ENCODE assay signal across 9 cellular contexts in genomic region chrX:123184199-123184857, GRCh38. TPM values are rescaled to one million over a fixed set of nuclear protein-coding genes. Genes with fewer than 3 reads are reported as not detected.
DNase-seq lines count a peak whose midpoint lies in the region; ATAC-seq and TF ChIP-seq lines count a peak whose summit lies in the region.
"Had no signal": no experiment of that assay in that cellular context is flagged by ENCODE, and none has a peak within 500 bp of the region (broad histone marks: within the 10 kb centered on the region; RNA-seq: fewer than 3 reads in every experiment).

Gene GRIA3 (plus strand): TSS chrX:123184278. CDS start chrX:123184536, 258 bp downstream.

- ATAC-seq in activated naive CD8-positive, alpha-beta T cell treated with anti-CD3 and anti-CD28 coated beads, Interleukin-2, amount 10 ng/mL, durations not matched to agents 7 days and 5 days (ENCODE audit: low read depth): no peak
- ATAC-seq in right cardiac atrium: peak; percentile 19 to 51
- peak; percentile 54 for ATAC-seq in sciatic nerve
- ATAC-seq in HG03565 (IDR thresholded peaks at IDR 0.05; ENCODE audit: unreplicated experiment): no peak
- ATAC-seq in HG02763 (IDR thresholded peaks at IDR 0.05; ENCODE audit: unreplicated experiment): no peak

- H3K4me1 ChIP-seq in right cardiac atrium (ENCODE audit: control insufficient read depth, insufficient read depth, low read length): no peaks in the 10 kb centered on the region

- no peak for TF ChIP-seq CTCF in GM12865 (IDR thresholded peaks at IDR 0.05; ENCODE audit: insufficient read depth, low read depth, low read length, missing control alignments)

- H3K9me3 Mint-ChIP-seq in activated naive CD8-positive, alpha-beta T cell treated with anti-CD3 and anti-CD28 coated beads, Interleukin-2, amount 10 ng/mL, durations not matched to agents 7 days and 5 days: no peaks in the 10 kb centered on the region
- H3K9me3 Mint-ChIP-seq: activated naive CD4-positive, alpha-beta T cell treated with anti-CD3 and anti-CD28 coated beads for 36 hours had no signal

- H3K4me3 Mint-ChIP-seq in activated naive CD8-positive, alpha-beta T cell treated with anti-CD3 and anti-CD28 coated beads, Interleukin-2, amount 10 ng/mL, durations not matched to agents 7 days and 5 days: peak within 1 kb of the TSS; percentile 52
- H3K4me3 Mint-ChIP-seq: activated naive CD4-positive, alpha-beta T cell treated with anti-CD3 and anti-CD28 coated beads for 36 hours had no signal

- DNase-seq in GM12865 (ENCODE audit: low read depth) (peak; percentile 2), right cardiac atrium (peak in 1 of 3 donors; percentile 32), sciatic nerve (ENCODE audit: low spot score) (no peak), amniotic stem cell (lab: John Stamatoyannopoulos, UW) (no peak), AML-193 (lab: John Stamatoyannopoulos, UW) (no peak)
- no peak for DNase-seq in activated naive CD8-positive, alpha-beta T cell treated with anti-CD3 and anti-CD28 coated beads, Interleukin-2, amount 10 ng/mL, durations not matched to agents 7 days and 5 days
- DNase-seq: activated naive CD4-positive, alpha-beta T cell treated with anti-CD3 and anti-CD28 coated beads for 36 hours had no signal

- H3K27ac ChIP-seq in right cardiac atrium (ENCODE audit: low read length): no peak within 1 kb of the TSS

- H3K4me1 Mint-ChIP-seq in activated naive CD8-positive, alpha-beta T cell treated with anti-CD3 and anti-CD28 coated beads, Interleukin-2, amount 10 ng/mL, durations not matched to agents 7 days and 5 days: peaks cover 1% of the 10 kb centered on the region

- no peak within 1 kb of the TSS for H3K27ac Mint-ChIP-seq in activated naive CD8-positive, alpha-beta T cell treated with anti-CD3 and anti-CD28 coated beads, Interleukin-2, amount 10 ng/mL, durations not matched to agents 7 days and 5 days
- H3K27ac Mint-ChIP-seq: activated naive CD4-positive, alpha-beta T cell treated with anti-CD3 and anti-CD28 coated beads for 36 hours had no signal

- under 1% methylated on average over 33 of the region's 33 CpGs for WGBS in right cardiac atrium

- H3K9me3 ChIP-seq in right cardiac atrium (ENCODE audit: control insufficient read depth, low read length): no peaks in the 10 kb centered on the region

- POLR2A ChIA-PET in activated naive CD8-positive, alpha-beta T cell treated with anti-CD3 and anti-CD28 coated beads, Interleukin-2, amount 10 ng/mL, durations not matched to agents 7 days and 5 days (lab: Charles Lee): no interaction called here

- H3K36me3 Mint-ChIP-seq in activated naive CD8-positive, alpha-beta T cell treated with anti-CD3 and anti-CD28 coated beads, Interleukin-2, amount 10 ng/mL, durations not matched to agents 7 days and 5 days: no peaks in the 10 kb centered on the region

- intact Hi-C loops in right cardiac atrium (cut with DNase I) (no loop called here), sciatic nerve (cut with DNase I) (no loop called here)

- no peaks in the 10 kb centered on the region for H3K27me3 ChIP-seq in right cardiac atrium (ENCODE audit: control insufficient read depth, insufficient read depth)

- H3K4me3 ChIP-seq in GM12865 (ENCODE audit: low read depth, low read length): peak within 1 kb of the TSS; percentile 57
- peak within 1 kb of the TSS; percentile 71 for H3K4me3 ChIP-seq in right cardiac atrium (ENCODE audit: low read length)

- H3K27me3 Mint-ChIP-seq in activated naive CD8-positive, alpha-beta T cell treated with anti-CD3 and anti-CD28 coated beads, Interleukin-2, amount 10 ng/mL, durations not matched to agents 7 days and 5 days: peaks cover 31% of the 10 kb centered on the region

RNA-seq across cellular contexts. Expression of gene GRIA3, which starts in this region (rescaled TPM):
- total RNA-seq in activated naive CD8-positive, alpha-beta T cell treated with anti-CD3 and anti-CD28 coated beads, Interleukin-2, amount 10 ng/mL, durations not matched to agents 7 days and 5 days: under 1 TPM; 0.39 to 0.54 TPM
- total RNA-seq in right cardiac atrium: 1 to 10 TPM; 3.1 to 5.4 (median 4.6) TPM
- 1.6 TPM for polyA plus RNA-seq in right cardiac atrium
- 7.1 TPM for total RNA-seq in sciatic nerve
- total RNA-seq: activated naive CD4-positive, alpha-beta T cell treated with anti-CD3 and anti-CD28 coated beads for 36 hours had no signal

Comparison
In these comparisons a context has a peak if more than half of its experiments do, and no peak if none do; other contexts are left out.
1. ATAC-seq: peak in right cardiac atrium (2 of 2) and sciatic nerve (single experiment); none in activated naive CD8-positive, alpha-beta T cell treated with anti-CD3 and anti-CD28 coated beads, Interleukin-2, amount 10 ng/mL, durations not matched to agents 7 days and 5 days (single experiment), HG03565 (single experiment) and HG02763 (single experiment).